In genomic region chr15:31024979-31025378, GRCh38 we compare ENCODE assay signal across 15 cellular contexts. TPM values are rescaled to one million over a fixed set of nuclear protein-coding genes. Genes with fewer than 3 reads are reported as not detected.
DNase-seq lines count a peak whose midpoint lies in the region; ATAC-seq and FAIRE-seq lines count a peak whose summit lies in the region.
"Had no signal": no experiment of that assay in that cellular context is flagged by ENCODE, and none has a peak within 500 bp of the region (broad histone marks: within the 10 kb centered on the region; RNA-seq: fewer than 3 reads in every experiment).

No MANE protein-coding gene starts in this region.

- H3K9ac ChIP-seq in skeletal muscle satellite cell (ENCODE audit: low read depth, low read length) = peak overlapping the region; percentile 33

- DNase-seq in HTR-8/SVneo (ENCODE audit: insufficient read length, low spot score) = peak; percentile 10
- peak; percentile 61 for DNase-seq in amniotic epithelial cell (ENCODE audit: low read depth)
- peak; percentile 70 for DNase-seq in islet precursor cell
- DNase-seq in SKM-1 treated with dmso at 0.1 percent for 144 hours (lab: John Stamatoyannopoulos, UW; ENCODE audit: unreplicated experiment) = no peak
- DNase-seq: aorta; effector CD4-positive, alpha-beta T cell; left lung; NCI-H1930; NCI-H526; stomach had no signal

- peak; percentile 20 for FAIRE-seq in HTR-8/SVneo (lab: Jason Lieb, UNC)

- no peak overlapping the region for H3K4me3 ChIP-seq in skeletal muscle satellite cell (ENCODE audit: low read length)
- H3K4me3 ChIP-seq: left lung, skin epidermis, stomach had no signal

- H3K27me3 ChIP-seq in skeletal muscle satellite cell (ENCODE audit: control insufficient read depth, insufficient read depth, low read length) = no peaks in the 10 kb centered on the region
- H3K27me3 ChIP-seq: left lung, stomach had no signal

- no peaks in the 10 kb centered on the region for H3K9me3 ChIP-seq in skeletal muscle satellite cell (replicated peaks; ENCODE audit: low read length)
- H3K9me3 ChIP-seq: left lung, stomach had no signal

- H3K4me1 ChIP-seq in skeletal muscle satellite cell (ENCODE audit: control insufficient read depth, insufficient read depth, low read length) = peaks cover 24% of the 10 kb centered on the region
- H3K4me1 ChIP-seq: stomach had no signal

- ATAC-seq in GM18909 (IDR thresholded peaks at IDR 0.05; ENCODE audit: poor library complexity, unreplicated experiment) = no peak
- ATAC-seq in GM18519 (IDR thresholded peaks at IDR 0.05; ENCODE audit: low FRiP score, unreplicated experiment) = no peak
- no peak for ATAC-seq in HG03521 (IDR thresholded peaks at IDR 0.05; ENCODE audit: unreplicated experiment)

- peak overlapping the region; percentile 51 for H3K4me2 ChIP-seq in skeletal muscle satellite cell (ENCODE audit: low read length)

- no peaks in the 10 kb centered on the region for H3K36me3 ChIP-seq in skeletal muscle satellite cell (ENCODE audit: insufficient read depth, low read length)
- H3K36me3 ChIP-seq: left lung, stomach had no signal

RNA-seq across cellular contexts. Expression of gene MTMR10, which starts 33.6 kb away (rescaled TPM):
- 8.6 and 10.9 TPM in 2 replicates for total RNA-seq in skeletal muscle satellite cell (2012; rRNA removed)
